11 cellular contexts compared by ENCODE assay signal in genomic region chr15:60372756-60373155, GRCh38. TPM values are rescaled to one million over a fixed set of nuclear protein-coding genes. Genes with fewer than 3 reads are reported as not detected.
DNase-seq lines count a peak whose midpoint lies in the region; ATAC-seq and TF ChIP-seq lines count a peak whose summit lies in the region.
"Had no signal": no experiment of that assay in that cellular context is flagged by ENCODE, and none has a peak within 500 bp of the region (broad histone marks: within the 10 kb centered on the region; RNA-seq: fewer than 3 reads in every experiment).

No MANE protein-coding gene starts in this region.

- H2AFZ ChIP-seq in hepatocyte: no peak overlapping the region

- ATAC-seq in GM21825 (IDR thresholded peaks at IDR 0.05; ENCODE audit: unreplicated experiment) (no peak), HG02642 (IDR thresholded peaks at IDR 0.05; ENCODE audit: poor library complexity, unreplicated experiment) (no peak)

- H3K27ac Mint-ChIP-seq in HFFc6: peak overlapping the region; percentile 98

- peaks cover 95% of the 10 kb centered on the region for H3K4me1 Mint-ChIP-seq in HFFc6 (ENCODE audit: low read depth)

- no peaks in the 10 kb centered on the region for H3K9me3 ChIP-seq in adipocyte (ENCODE audit: control insufficient read depth, low read length)
- H3K9me3 ChIP-seq in hepatocyte (ENCODE audit: low read depth): no peaks in the 10 kb centered on the region
- no peaks in the 10 kb centered on the region for H3K9me3 ChIP-seq in stomach smooth muscle (ENCODE audit: control insufficient read depth in 2 of 2, low read length in 2 of 2)

- peaks cover 5% of the 10 kb centered on the region for H4K20me1 ChIP-seq in hepatocyte (ENCODE audit: insufficient read depth, poor library complexity, severe bottlenecking)

- peaks cover 79% of the 10 kb centered on the region for H3K79me2 ChIP-seq in hepatocyte

- TF ChIP-seq CTCF in HFFc6 (IDR thresholded peaks at IDR 0.05): no peak
- no peak for TF ChIP-seq CTCF in hepatocyte (IDR thresholded peaks at IDR 0.05; ENCODE audit: poor library complexity)

- peaks cover 76% of the 10 kb centered on the region for H3K36me3 Mint-ChIP-seq in HFFc6 (ENCODE audit: low read depth)

- H3K4me1 ChIP-seq in adipocyte (ENCODE audit: control insufficient read depth, insufficient read depth, low read length): peaks cover 93% of the 10 kb centered on the region
- H3K4me1 ChIP-seq in hepatocyte (ENCODE audit: insufficient read depth): peaks cover 59% of the 10 kb centered on the region
- peaks cover 60% of the 10 kb centered on the region for H3K4me1 ChIP-seq in stomach smooth muscle (ENCODE audit: control insufficient read depth, insufficient read depth, low read length)

- DNase-seq in HFFc6 (no peak), adipocyte (ENCODE audit: low read depth) (no peak), hepatocyte (ENCODE audit: low spot score) (no peak), NCI-H1436 treated with DMSO at 0.1 percent for 48 hours (lab: John Stamatoyannopoulos, UW) (no peak)
- DNase-seq in central memory CD4-positive, alpha-beta T cell: no peak
- DNase-seq: activated T-cell treated with anti-CD3 and anti-CD28 coated beads, Interleukin-2, amount 50 U/mL, for 1 hour; NCI-H2107; RPMI8226 had no signal

- H3K27ac ChIP-seq in hepatocyte (peak overlapping the region; percentile 91), stomach smooth muscle (ENCODE audit: low read length) (peak overlapping the region; percentile 31)

- no peaks in the 10 kb centered on the region for H3K9me3 Mint-ChIP-seq in HFFc6

- 100% methylated on average over 1 of the region's 1 CpG for WGBS in hepatocyte (ENCODE audit: low lambda C conversion rate, missing lambda C conversion rate)

- peaks cover 75% of the 10 kb centered on the region for H3K36me3 ChIP-seq in adipocyte (ENCODE audit: control insufficient read depth, insufficient read depth, low read length, severe bottlenecking)
- no peaks in the 10 kb centered on the region for H3K36me3 ChIP-seq in hepatocyte (replicated peaks; ENCODE audit: insufficient read depth, low read depth)
- H3K36me3 ChIP-seq in stomach smooth muscle (ENCODE audit: control insufficient read depth in 2 of 2, insufficient read depth in 2 of 2, low read length in 2 of 2): peaks cover 0 to 14% of the 10 kb centered on the region in 2 donors

- peak overlapping the region; percentile 82 for H3K9ac ChIP-seq in adipocyte (ENCODE audit: low read length)
- no peak overlapping the region for H3K9ac ChIP-seq in stomach smooth muscle (ENCODE audit: low read length in 2 of 2)

- H3K4me2 ChIP-seq in hepatocyte: no peak overlapping the region

- peaks cover 43% of the 10 kb centered on the region for H3K27me3 Mint-ChIP-seq in HFFc6 (ENCODE audit: insufficient read depth)

- H3K27me3 ChIP-seq in adipocyte (replicated peaks; ENCODE audit: control insufficient read depth, insufficient read depth, low read length) (no peaks in the 10 kb centered on the region), hepatocyte (no peaks in the 10 kb centered on the region), stomach smooth muscle (ENCODE audit: control insufficient read depth in 1 of 2, insufficient read depth in 2 of 2, low read length in 2 of 2) (no peaks in the 10 kb centered on the region)

- peak overlapping the region; percentile 75 for H3K4me3 Mint-ChIP-seq in HFFc6

- no peaks in the 10 kb centered on the region for H3K9me2 ChIP-seq in hepatocyte (replicated peaks; ENCODE audit: insufficient read depth)

- H3K4me3 ChIP-seq in adipocyte (ENCODE audit: low read length) (no peak overlapping the region), hepatocyte (no peak overlapping the region), stomach smooth muscle (ENCODE audit: low read length in 2 of 2) (no peak overlapping the region)

RNA-seq across cellular contexts. Expression of gene ANXA2, which starts 25.0 kb away (rescaled TPM):
- 1,000 to 10,000 TPM; 4,445 to 5,074 (median 4,643) TPM for total RNA-seq in HFFc6 (2021; fragmentation: NEBNext Ultra II Directional; extraction: Animal tissue kit (Norgen Biotek cat#: 25700))
- total RNA-seq in hepatocyte: 1,102 and 1,220 TPM in 2 replicates
- 1,699 and 1,702 TPM in 2 replicates for polyA plus RNA-seq in hepatocyte
